19 cellular contexts compared by ENCODE assay signal in the genomic region with DNA sequence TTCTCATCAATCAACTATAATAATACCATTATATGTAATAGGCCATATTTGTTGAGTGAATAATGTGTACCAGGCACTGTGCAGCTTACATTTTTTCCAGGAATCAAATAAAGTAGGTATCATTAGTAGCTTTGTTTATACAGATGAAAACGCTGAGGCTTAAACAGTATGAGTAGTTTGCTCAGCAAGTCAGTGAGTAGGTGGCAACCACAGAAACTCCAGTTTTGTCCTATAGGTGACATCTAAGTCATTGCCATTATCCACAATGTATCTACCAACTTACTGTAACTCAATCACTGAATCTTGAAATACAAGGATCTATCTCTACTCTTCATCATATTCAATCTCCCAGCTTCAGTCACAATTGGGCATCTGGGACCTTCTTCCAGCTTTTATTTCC.
"Had no signal": no experiment of that assay in that cellular context is flagged by ENCODE, and none has a peak within 500 bp of the region (broad histone marks: within the 10 kb centered on the region; RNA-seq: fewer than 3 reads in every experiment).

No MANE protein-coding gene starts in this region.

- DNase-seq: KBM-7, MV-4-11, NCI-H1048, NCI-H1105, NCI-H1436 treated with DMSO at 0.1 percent for 48 hours, NCI-H1694, NCI-H187 treated with DMSO at 0.1 percent for 48 hours, NCI-H2029 treated with DMSO at 0.1 percent for 48 hours, NCI-H2171 treated with DMSO at 0.1 percent for 48 hours, NCI-H345, NCI-H446 treated with DMSO at 0.1 percent for 48 hours, NCI-H510A treated with DMSO at 0.1 percent for 48 hours, NCI-H526, NCI-H748 treated with DMSO at 0.1 percent for 48 hours, Right ventricle myocardium superior, RPMI8226, SIG-M5 had no signal

- H3K4me3 ChIP-seq: SJSA1, SK-N-MC had no signal

- H3K27me3 ChIP-seq: SJSA1 had no signal

- H3K27ac ChIP-seq: SJSA1, SK-N-MC had no signal

- H3K36me3 ChIP-seq: SJSA1 had no signal

- H3K9me3 ChIP-seq: SJSA1 had no signal
